ENCODE assay signal across 15 cellular contexts in genomic region chr21:45821315-45822001, GRCh38.
A peak's percentile ranks its signal among the peaks of the same experiment; 100 is the strongest.
DNase-seq lines count a peak whose midpoint lies in the region; ATAC-seq and TF ChIP-seq lines count a peak whose summit lies in the region.
"Had no signal": no experiment of that assay in that cellular context is flagged by ENCODE, and none has a peak within 500 bp of the region (broad histone marks: within the 10 kb centered on the region; RNA-seq: fewer than 3 reads in every experiment).

No MANE protein-coding gene starts in this region.

- no peak overlapping the region for H3K27ac Mint-ChIP-seq in activated naive CD4-positive, alpha-beta T cell treated with anti-CD3 and anti-CD28 coated beads for 36 hours
- H3K27ac Mint-ChIP-seq in activated naive CD4-positive, alpha-beta T cell treated with anti-CD3 and anti-CD28 coated beads, Interleukin-2, amount 10 ng/mL, durations not matched to agents 7 days and 5 days = no peak overlapping the region
- H3K27ac Mint-ChIP-seq: endodermal cell, natural killer cell had no signal

- H3K36me3 Mint-ChIP-seq in activated naive CD4-positive, alpha-beta T cell treated with anti-CD3 and anti-CD28 coated beads for 36 hours (ENCODE audit: low read depth) = no peaks in the 10 kb centered on the region
- H3K36me3 Mint-ChIP-seq in activated naive CD4-positive, alpha-beta T cell treated with anti-CD3 and anti-CD28 coated beads, Interleukin-2, amount 10 ng/mL, durations not matched to agents 7 days and 5 days = no peaks in the 10 kb centered on the region
- H3K36me3 Mint-ChIP-seq: natural killer cell had no signal

- DNase-seq in activated naive CD4-positive, alpha-beta T cell treated with anti-CD3 and anti-CD28 coated beads for 36 hours = peak; percentile 46
- no peak for DNase-seq in activated naive CD4-positive, alpha-beta T cell treated with anti-CD3 and anti-CD28 coated beads, Interleukin-2, amount 10 ng/mL, durations not matched to agents 7 days and 5 days
- DNase-seq in NT2/D1 (ENCODE audit: low read depth, low spot score) (no peak), coronary artery (ENCODE audit: low spot score) (peak; percentile 68), testis (peak; percentile 10), HEK293T (ENCODE audit: extremely low spot score) (no peak)

- POLR2A ChIA-PET in HEK293T (lab: Yijun Ruan, JAX) = interaction anchor here (1.0 kb wide), 1 partner anchor 266 kb away, joined by 4 read pairs; no protein-coding TSS in a partner anchor

- peaks cover 15% of the 10 kb centered on the region for H3K4me1 ChIP-seq in NT2/D1 (ENCODE audit: insufficient read depth, insufficient read length)
- H3K4me1 ChIP-seq in testis = peaks cover 8% of the 10 kb centered on the region
- H3K4me1 ChIP-seq: breast epithelium, pancreas had no signal

- TF ChIP-seq CTCF in coronary artery (IDR thresholded peaks at IDR 0.05) = no peak
- no peak for TF ChIP-seq CTCF in testis (IDR thresholded peaks at IDR 0.05)

- peak overlapping the region; percentile 27 for H3K9ac ChIP-seq in NT2/D1 (ENCODE audit: insufficient read length, low read depth)

- peaks cover 44% of the 10 kb centered on the region for H3K4me1 Mint-ChIP-seq in activated naive CD4-positive, alpha-beta T cell treated with anti-CD3 and anti-CD28 coated beads for 36 hours (ENCODE audit: low read depth)
- H3K4me1 Mint-ChIP-seq in activated naive CD4-positive, alpha-beta T cell treated with anti-CD3 and anti-CD28 coated beads, Interleukin-2, amount 10 ng/mL, durations not matched to agents 7 days and 5 days = peaks cover 23% of the 10 kb centered on the region
- H3K4me1 Mint-ChIP-seq: natural killer cell had no signal

- H3K9me3 ChIP-seq in NT2/D1 (ENCODE audit: insufficient read depth, low read length) = no peaks in the 10 kb centered on the region
- no peaks in the 10 kb centered on the region for H3K9me3 ChIP-seq in testis
- H3K9me3 ChIP-seq: breast epithelium, esophagus muscularis mucosa, HAP-1, pancreas had no signal

- H3K27ac ChIP-seq in coronary artery (no peak overlapping the region), testis (no peak overlapping the region)
- H3K27ac ChIP-seq: breast epithelium, esophagus muscularis mucosa, hepatocyte, pancreas had no signal

- H3K27me3 ChIP-seq in NT2/D1 (ENCODE audit: insufficient read depth, insufficient read length) = peaks cover 6% of the 10 kb centered on the region
- H3K27me3 ChIP-seq in testis = no peaks in the 10 kb centered on the region
- H3K27me3 ChIP-seq: hepatocyte, pancreas had no signal

- H3K27me3 Mint-ChIP-seq in activated naive CD4-positive, alpha-beta T cell treated with anti-CD3 and anti-CD28 coated beads for 36 hours (ENCODE audit: low read depth) = no peaks in the 10 kb centered on the region
- no peaks in the 10 kb centered on the region for H3K27me3 Mint-ChIP-seq in activated naive CD4-positive, alpha-beta T cell treated with anti-CD3 and anti-CD28 coated beads, Interleukin-2, amount 10 ng/mL, durations not matched to agents 7 days and 5 days

- 75 to 84% methylated on average over 15 to 16 of the region's 16 CpGs for WGBS in testis, 2 donors

- ATAC-seq in HG03354 (IDR thresholded peaks at IDR 0.05; ENCODE audit: poor library complexity, severe bottlenecking, unreplicated experiment) (no peak), HG03571 (IDR thresholded peaks at IDR 0.05; ENCODE audit: unreplicated experiment) (no peak)

- H3K4me3 Mint-ChIP-seq in activated naive CD4-positive, alpha-beta T cell treated with anti-CD3 and anti-CD28 coated beads for 36 hours = no peak overlapping the region
- no peak overlapping the region for H3K4me3 Mint-ChIP-seq in activated naive CD4-positive, alpha-beta T cell treated with anti-CD3 and anti-CD28 coated beads, Interleukin-2, amount 10 ng/mL, durations not matched to agents 7 days and 5 days
- H3K4me3 Mint-ChIP-seq: endodermal cell, natural killer cell had no signal

- CTCF ChIA-PET in activated naive CD4-positive, alpha-beta T cell treated with anti-CD3 and anti-CD28 coated beads for 36 hours (lab: Charles Lee) = interaction anchor here (1.0 to 1.4 kb wide), 4 partner anchors 7 to 684 kb away, joined by 3 to 4 read pairs (median 4); no protein-coding TSS in a partner anchor
- CTCF ChIA-PET in activated naive CD4-positive, alpha-beta T cell treated with anti-CD3 and anti-CD28 coated beads, Interleukin-2, amount 10 ng/mL, durations not matched to agents 7 days and 5 days (lab: Charles Lee) = interaction anchor here (0.8 to 1.9 kb wide), 3 partner anchors 265 to 385 kb away, joined by 3 to 5 read pairs (median 3); no protein-coding TSS in a partner anchor
- CTCF ChIA-PET in HEK293T (lab: Yijun Ruan, JAX) = interaction anchor here (0.6 to 0.9 kb wide), 3 partner anchors 10 to 559 kb away, joined by 3 read pairs; no protein-coding TSS in a partner anchor

- no peak for TF ChIP-seq POLR2A in testis (IDR thresholded peaks at IDR 0.05)

- H3K4me3 ChIP-seq in NT2/D1 (ENCODE audit: insufficient read length, low read depth) (no peak overlapping the region), coronary artery (no peak overlapping the region), testis (no peak overlapping the region)
- H3K4me3 ChIP-seq: breast epithelium, esophagus muscularis mucosa, HAP-1, hepatocyte, pancreas had no signal

- no peaks in the 10 kb centered on the region for H3K36me3 ChIP-seq in NT2/D1 (ENCODE audit: insufficient read depth, insufficient read length, low read length)
- H3K36me3 ChIP-seq in testis (ENCODE audit: low read depth, missing control alignments) = no peaks in the 10 kb centered on the region
- H3K36me3 ChIP-seq: breast epithelium, esophagus muscularis mucosa, HAP-1, pancreas had no signal

- intact Hi-C loops in activated naive CD4-positive, alpha-beta T cell treated with anti-CD3 and anti-CD28 coated beads for 36 hours (cut with micrococcal nuclease) = loop anchor here (5.0 kb wide), 1 partner anchor 679 kb away; no protein-coding TSS in a partner anchor
- intact Hi-C loops in testis (cut with DNase I; ENCODE audit: low total_unique reads) = no loop called here

- no peaks in the 10 kb centered on the region for H3K9me3 Mint-ChIP-seq in activated naive CD4-positive, alpha-beta T cell treated with anti-CD3 and anti-CD28 coated beads for 36 hours
- no peaks in the 10 kb centered on the region for H3K9me3 Mint-ChIP-seq in activated naive CD4-positive, alpha-beta T cell treated with anti-CD3 and anti-CD28 coated beads, Interleukin-2, amount 10 ng/mL, durations not matched to agents 7 days and 5 days
- H3K9me3 Mint-ChIP-seq: endodermal cell, natural killer cell had no signal

TF ChIP-seq in HEK293T, 16 proteins besides CTCF, POLR2A, EP300 and RAD21:
- no peak for TF ChIP-seq L3MBTL2 (conservative IDR thresholded peaks at IDR 0.05)
- TF ChIP-seq SP1 (IDR thresholded peaks at IDR 0.05) = no peak
- no peak for TF ChIP-seq CTBP1 (IDR thresholded peaks at IDR 0.05; ENCODE audit: borderline replicate concordance)
- no peak for TF ChIP-seq FOXM1 (IDR thresholded peaks at IDR 0.05; ENCODE audit: borderline replicate concordance)
- TF ChIP-seq SUZ12 (IDR thresholded peaks at IDR 0.05) = no peak
- TF ChIP-seq TARDBP (IDR thresholded peaks at IDR 0.05) = no peak
- no peak for TF ChIP-seq PKNOX1 (IDR thresholded peaks at IDR 0.05)
- TF ChIP-seq ZNF384 (IDR thresholded peaks at IDR 0.05) = no peak
- no peak for TF ChIP-seq LEF1 (IDR thresholded peaks at IDR 0.05; ENCODE audit: borderline replicate concordance)
- TF ChIP-seq BHLHE40 (IDR thresholded peaks at IDR 0.05; ENCODE audit: borderline replicate concordance) = no peak
- no peak for TF ChIP-seq ELF4 (IDR thresholded peaks at IDR 0.05)
- TF ChIP-seq NFRKB (IDR thresholded peaks at IDR 0.05) = no peak
- no peak for TF ChIP-seq HDGF (IDR thresholded peaks at IDR 0.05; ENCODE audit: borderline replicate concordance)
- no peak for TF ChIP-seq ARNT (IDR thresholded peaks at IDR 0.05)
- TF ChIP-seq FOXK2 (IDR thresholded peaks at IDR 0.05) = no peak
- no peak for TF ChIP-seq FOXA1 (IDR thresholded peaks at IDR 0.05)
TF ChIP-seq in HEK293T: peak in this region for 0.

Comparison
In these comparisons a context has a peak if more than half of its experiments do, and no peak if none do; other contexts are left out.
1. DNase-seq: peak in activated naive CD4-positive, alpha-beta T cell treated with anti-CD3 and anti-CD28 coated beads for 36 hours (single experiment), coronary artery (single experiment) and testis (single experiment); none in activated naive CD4-positive, alpha-beta T cell treated with anti-CD3 and anti-CD28 coated beads, Interleukin-2, amount 10 ng/mL, durations not matched to agents 7 days and 5 days (single experiment), NT2/D1 (single experiment) and HEK293T (single experiment).